Comparison of ENCODE assay signal across 25 cellular contexts in genomic region chr3:140655678-140656077, GRCh38. TPM values are rescaled to one million over a fixed set of nuclear protein-coding genes. Genes with fewer than 3 reads are reported as not detected.
DNase-seq lines count a peak whose midpoint lies in the region; ATAC-seq and TF ChIP-seq lines count a peak whose summit lies in the region.
"Had no signal": no experiment of that assay in that cellular context is flagged by ENCODE, and none has a peak within 500 bp of the region (broad histone marks: within the 10 kb centered on the region; RNA-seq: fewer than 3 reads in every experiment).

No MANE protein-coding gene starts in this region.

- no peak overlapping the region for H2AFZ ChIP-seq in MM.1S (ENCODE audit: low read length)
- H2AFZ ChIP-seq: GM23248 had no signal

- no peaks in the 10 kb centered on the region for H3K4me1 ChIP-seq in MM.1S (ENCODE audit: low read length)
- H3K4me1 ChIP-seq: BLaER1, HAP-1 had no signal

- no peaks in the 10 kb centered on the region for H3K27me3 ChIP-seq in MM.1S (replicated peaks; ENCODE audit: insufficient read depth, low read length)
- H3K27me3 ChIP-seq: BLaER1 had no signal

- H3K36me3 ChIP-seq in MM.1S (replicated peaks; ENCODE audit: insufficient read depth, low read length), result no peaks in the 10 kb centered on the region
- H3K36me3 ChIP-seq: BLaER1, HAP-1 had no signal

- ATAC-seq in GM19025 (IDR thresholded peaks at IDR 0.05; ENCODE audit: low read depth, unreplicated experiment) (peak; percentile 66), HG02610 (IDR thresholded peaks at IDR 0.05; ENCODE audit: unreplicated experiment) (peak; percentile 87), HG03139 (IDR thresholded peaks at IDR 0.05; ENCODE audit: unreplicated experiment) (peak; percentile 48), GM19035 (IDR thresholded peaks at IDR 0.05; ENCODE audit: unreplicated experiment) (no peak)
- ATAC-seq: CD8-positive, alpha-beta T cell; HepG2 had no signal

- H3K9ac ChIP-seq in MM.1S (ENCODE audit: low read length), result no peak overlapping the region
- H3K9ac ChIP-seq: BLaER1, GM23248, SK-N-SH had no signal

- no peak overlapping the region for H3K4me3 ChIP-seq in MM.1S (ENCODE audit: low read length)
- H3K4me3 ChIP-seq: BLaER1, GM23248, HAP-1 had no signal

- peak; percentile 2 for DNase-seq in myocyte (ENCODE audit: low read depth)
- no peak for DNase-seq in MM.1S
- no peak for DNase-seq in RKO (ENCODE audit: low spot score)
- no peak for DNase-seq in NCI-H2107 treated with DMSO at 0.1 percent for 48 hours (lab: John Stamatoyannopoulos, UW; ENCODE audit: unreplicated experiment)
- DNase-seq: Calu3; CD8-positive, alpha-beta T cell; GM23248; KBM-7; MV-4-11; NCI-H187; NCI-H2107; NCI-H2227 treated with DMSO at 0.1 percent for 48 hours; NCI-H510A treated with DMSO at 0.1 percent for 48 hours; RPMI8226; SHP77 treated with DMSO at 0.1 percent for 48 hours; SK-N-SH; T-cell had no signal

- H3K9me2 ChIP-seq in MM.1S (replicated peaks; ENCODE audit: insufficient read depth, low read length), result no peaks in the 10 kb centered on the region
- H3K9me2 ChIP-seq: SK-N-SH had no signal

- no peaks in the 10 kb centered on the region for H3F3A ChIP-seq in MM.1S (ENCODE audit: insufficient read depth, low read length)

- no peak overlapping the region for H3K4me2 ChIP-seq in MM.1S (ENCODE audit: low read depth, low read length)
- H3K4me2 ChIP-seq: BLaER1, SK-N-SH had no signal

- no peaks in the 10 kb centered on the region for H4K20me1 ChIP-seq in MM.1S (ENCODE audit: insufficient read depth, low read length)
- H4K20me1 ChIP-seq: BLaER1 had no signal

- H3K27ac ChIP-seq in MM.1S (ENCODE audit: low read length), result no peak overlapping the region
- H3K27ac ChIP-seq: BLaER1, GM23248 had no signal

- H3K79me2 ChIP-seq in MM.1S (ENCODE audit: low read length), result no peaks in the 10 kb centered on the region

- no peak for TF ChIP-seq CTCF in MM.1S (IDR thresholded peaks at IDR 0.05; ENCODE audit: low read length)

- H3K9me3 ChIP-seq in MM.1S (replicated peaks; ENCODE audit: insufficient read depth, low read length), result no peaks in the 10 kb centered on the region; the same call in 1 of the 2 replicates
- H3K9me3 ChIP-seq: HAP-1 had no signal

RNA-seq across cellular contexts. Expression of gene TRIM42, which starts 22.2 kb away (rescaled TPM):
- not detected in 2 replicates for total RNA-seq in myocyte
- polyA plus RNA-seq in myocyte (2012), result not detected
- total RNA-seq: A673; Calu3; CD8-positive, alpha-beta T cell; GM23248; HepG2; T-cell had no signal
- polyA plus RNA-seq: GM23248, HepG2, SK-N-SH had no signal
